35 cellular contexts compared by ENCODE assay signal in the genomic region with DNA sequence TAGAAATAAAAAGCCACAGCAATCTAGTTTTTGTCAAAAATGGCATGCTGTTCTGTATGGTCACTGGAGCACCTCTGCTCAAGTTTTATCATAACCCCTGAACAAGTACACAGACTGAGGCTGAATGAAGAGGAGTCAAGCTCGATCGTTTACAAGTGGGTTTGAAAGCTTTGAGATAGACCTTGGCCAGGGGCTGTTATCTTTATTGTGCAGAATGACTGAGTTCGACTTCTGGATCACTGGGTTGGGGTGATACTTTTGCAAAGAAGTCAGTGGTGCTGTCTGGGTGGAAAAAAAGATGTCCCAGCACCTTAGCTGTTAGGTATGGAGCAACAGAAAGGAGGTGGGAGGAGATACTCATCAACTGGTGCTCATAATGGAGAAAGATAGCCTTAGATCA.
"Had no signal": no experiment of that assay in that cellular context is flagged by ENCODE, and none has a peak within 500 bp of the region (broad histone marks: within the 10 kb centered on the region; RNA-seq: fewer than 3 reads in every experiment).

No MANE protein-coding gene starts in this region.

- H2AFZ ChIP-seq: hepatocyte had no signal

- H3K27me3 Mint-ChIP-seq: activated CD4-positive, alpha-beta memory T cell treated with anti-CD3 and anti-CD28 coated beads for 36 hours; activated CD4-positive, alpha-beta T cell treated with anti-CD3 and anti-CD28 coated beads for 36 hours; activated CD4-positive, alpha-beta T cell treated with anti-CD3 and anti-CD28 coated beads, Interleukin-2, amount 10 ng/mL, durations not matched to agents 24 days and 14 days; activated CD8-positive, alpha-beta memory T cell treated with anti-CD3 and anti-CD28 coated beads, Interleukin-2, amount 10 ng/mL, durations not matched to agents 7 days and 5 days; activated naive CD8-positive, alpha-beta T cell treated with anti-CD3 and anti-CD28 coated beads, Interleukin-2, amount 50 U/mL, for 24 hours; effector memory CD8-positive, alpha-beta T cell; T-helper 17 cell had no signal

- H3K27me3 ChIP-seq: adrenal gland, body of pancreas, esophagus muscularis mucosa, foreskin keratinocyte, gastroesophageal sphincter, heart right ventricle, hepatocyte had no signal

- H3K4me2 ChIP-seq: hepatocyte had no signal

- H3K36me3 Mint-ChIP-seq: activated CD4-positive, alpha-beta memory T cell treated with anti-CD3 and anti-CD28 coated beads for 36 hours; activated CD8-positive, alpha-beta memory T cell treated with anti-CD3 and anti-CD28 coated beads, Interleukin-2, amount 10 ng/mL, durations not matched to agents 7 days and 5 days; activated naive CD4-positive, alpha-beta T cell treated with anti-CD3 and anti-CD28 coated beads, Interleukin-2, amount 50 U/mL, for 24 hours; activated naive CD8-positive, alpha-beta T cell treated with anti-CD3 and anti-CD28 coated beads for 36 hours had no signal

- H3K79me2 ChIP-seq: hepatocyte had no signal

- H3K9me3 Mint-ChIP-seq: activated CD4-positive, alpha-beta memory T cell treated with anti-CD3 and anti-CD28 coated beads for 36 hours; activated CD4-positive, alpha-beta T cell treated with anti-CD3 and anti-CD28 coated beads, Interleukin-2, amount 10 ng/mL, durations not matched to agents 24 days and 14 days; activated naive CD4-positive, alpha-beta T cell treated with anti-CD3 and anti-CD28 coated beads for 36 hours; activated naive CD4-positive, alpha-beta T cell treated with anti-CD3 and anti-CD28 coated beads, Interleukin-2, amount 50 U/mL, for 24 hours; activated naive CD8-positive, alpha-beta T cell treated with anti-CD3 and anti-CD28 coated beads for 36 hours; activated naive CD8-positive, alpha-beta T cell treated with anti-CD3 and anti-CD28 coated beads, Interleukin-2, amount 50 U/mL, for 24 hours; activated T-helper 1 cell treated with anti-CD3 and anti-CD28 coated beads, Interleukin-12 subunit alpha, Interleukin-12 subunit beta, Interleukin-2, Interleukin-4 antibody, amounts not matched to agents 30 ng/mL and 10 ng/mL and 1 ng/mL, durations not matched to agents 14 hours and 24 hours and 36 hours; T-helper 2 cell treated with Interferon-gamma antibody and Interleukin-4, amounts not matched to agents 5 μg/mL and 100 μg/mL, for 36 hours had no signal

- ATAC-seq: activated CD4-positive, alpha-beta T cell treated with anti-CD3 and anti-CD28 coated beads for 36 hours; activated CD8-positive, alpha-beta memory T cell treated with anti-CD3 and anti-CD28 coated beads, Interleukin-2, amount 10 ng/mL, durations not matched to agents 7 days and 5 days; activated CD8-positive, alpha-beta T cell treated with anti-CD3 and anti-CD28 coated beads, Interleukin-2, amount 10 ng/mL, durations not matched to agents 7 days and 5 days; activated naive CD8-positive, alpha-beta T cell treated with anti-CD3 and anti-CD28 coated beads, Interleukin-2, amount 50 U/mL, for 24 hours; body of pancreas; effector memory CD8-positive, alpha-beta T cell; foreskin keratinocyte; gastroesophageal sphincter; heart right ventricle; T-helper 17 cell had no signal

- H3K27ac ChIP-seq: adrenal gland, body of pancreas, esophagus muscularis mucosa, foreskin keratinocyte, gastroesophageal sphincter, heart right ventricle, hepatocyte had no signal

- DNase-seq: activated CD4-positive, alpha-beta memory T cell treated with anti-CD3 and anti-CD28 coated beads for 36 hours; activated CD4-positive, alpha-beta T cell treated with anti-CD3 and anti-CD28 coated beads for 36 hours; activated CD4-positive, alpha-beta T cell treated with anti-CD3 and anti-CD28 coated beads, Interleukin-2, amount 10 ng/mL, durations not matched to agents 24 days and 14 days; activated CD4-positive, CD25-positive, alpha-beta regulatory T cell; activated CD4-positive, CD25-positive, alpha-beta regulatory T cell treated with anti-CD3 and anti-CD28 coated beads, Interleukin-2, amount 50 U/mL, for 72 hours; activated CD8-positive, alpha-beta memory T cell treated with anti-CD3 and anti-CD28 coated beads, Interleukin-2, amount 10 ng/mL, durations not matched to agents 7 days and 5 days; activated CD8-positive, alpha-beta memory T cell treated with anti-CD3 and anti-CD28 coated beads, Interleukin-2, amount 50 U/mL, for 4 hours; activated CD8-positive, alpha-beta T cell treated with anti-CD3 and anti-CD28 coated beads, Interleukin-2, amount 10 ng/mL, durations not matched to agents 7 days and 5 days; activated effector memory CD4-positive, alpha-beta T cell treated with anti-CD3 and anti-CD28 coated beads, Interleukin-2, amount 50 U/mL, for 16 hours; activated naive CD4-positive, alpha-beta T cell treated with anti-CD3 and anti-CD28 coated beads for 36 hours; activated naive CD8-positive, alpha-beta T cell treated with anti-CD3 and anti-CD28 coated beads for 36 hours; activated naive CD8-positive, alpha-beta T cell treated with anti-CD3 and anti-CD28 coated beads, Interleukin-2, amount 50 U/mL, for 24 hours; activated T-cell treated with anti-CD3 and anti-CD28 coated beads, Interleukin-2, amount 50 U/mL, for 1 hour; activated T-cell treated with anti-CD3 and anti-CD28 coated beads, Interleukin-2, amount 50 U/mL, for 48 hours; adrenal gland; amygdala; aorta; body of pancreas; caudate nucleus; cortex of kidney; dermis blood vessel endothelial cell; effector CD4-positive, alpha-beta T cell; effector memory CD8-positive, alpha-beta T cell; erythroblast; foreskin keratinocyte; heart right ventricle; T-helper 17 cell; T1000 had no signal

- H3K4me1 Mint-ChIP-seq: activated CD4-positive, alpha-beta T cell treated with anti-CD3 and anti-CD28 coated beads for 36 hours; activated CD4-positive, alpha-beta T cell treated with anti-CD3 and anti-CD28 coated beads, Interleukin-2, amount 10 ng/mL, durations not matched to agents 24 days and 14 days; activated CD8-positive, alpha-beta memory T cell treated with anti-CD3 and anti-CD28 coated beads, Interleukin-2, amount 10 ng/mL, durations not matched to agents 7 days and 5 days; activated naive CD4-positive, alpha-beta T cell treated with anti-CD3 and anti-CD28 coated beads, Interleukin-2, amount 50 U/mL, for 24 hours; activated naive CD8-positive, alpha-beta T cell treated with anti-CD3 and anti-CD28 coated beads for 36 hours; activated naive CD8-positive, alpha-beta T cell treated with anti-CD3 and anti-CD28 coated beads, Interleukin-2, amount 50 U/mL, for 24 hours had no signal

- H3K4me1 ChIP-seq: adrenal gland, body of pancreas, foreskin keratinocyte, gastroesophageal sphincter, heart right ventricle had no signal

- H3K36me3 ChIP-seq: adrenal gland, esophagus muscularis mucosa, gastroesophageal sphincter, heart right ventricle had no signal

- H3K27ac Mint-ChIP-seq: activated CD4-positive, alpha-beta memory T cell treated with anti-CD3 and anti-CD28 coated beads for 36 hours; activated CD4-positive, alpha-beta T cell treated with anti-CD3 and anti-CD28 coated beads for 36 hours; activated CD4-positive, alpha-beta T cell treated with anti-CD3 and anti-CD28 coated beads, Interleukin-2, amount 10 ng/mL, durations not matched to agents 24 days and 14 days; activated CD8-positive, alpha-beta memory T cell treated with anti-CD3 and anti-CD28 coated beads, Interleukin-2, amount 10 ng/mL, durations not matched to agents 7 days and 5 days; activated CD8-positive, alpha-beta T cell treated with anti-CD3 and anti-CD28 coated beads, Interleukin-2, amount 10 ng/mL, durations not matched to agents 7 days and 5 days; activated naive CD4-positive, alpha-beta T cell treated with anti-CD3 and anti-CD28 coated beads for 36 hours; activated naive CD4-positive, alpha-beta T cell treated with anti-CD3 and anti-CD28 coated beads, Interleukin-2, amount 50 U/mL, for 24 hours; activated naive CD8-positive, alpha-beta T cell treated with anti-CD3 and anti-CD28 coated beads for 36 hours; activated naive CD8-positive, alpha-beta T cell treated with anti-CD3 and anti-CD28 coated beads, Interleukin-2, amount 50 U/mL, for 24 hours; activated T-helper 1 cell treated with anti-CD3 and anti-CD28 coated beads, Interleukin-12 subunit alpha, Interleukin-12 subunit beta, Interleukin-2, Interleukin-4 antibody, amounts not matched to agents 30 ng/mL and 10 ng/mL and 1 ng/mL, durations not matched to agents 14 hours and 24 hours and 36 hours; activated T-helper 2 cell treated with anti-CD3 and anti-CD28 coated beads, Interferon-gamma antibody, Interleukin-2, Interleukin-4, amounts not matched to agents 10 μg/mL and 5 μg/mL and 100 μg/mL, durations not matched to agents 14 hours and 24 hours and 36 hours; T-helper 17 cell; T-helper 2 cell treated with Interferon-gamma antibody and Interleukin-4, amounts not matched to agents 5 μg/mL and 100 μg/mL, for 36 hours had no signal

- H3K4me3 ChIP-seq: adrenal gland, body of pancreas, esophagus muscularis mucosa, gastroesophageal sphincter, heart right ventricle, hepatocyte had no signal

- H3K4me3 Mint-ChIP-seq: activated CD4-positive, alpha-beta memory T cell treated with anti-CD3 and anti-CD28 coated beads for 36 hours; activated CD4-positive, alpha-beta T cell treated with anti-CD3 and anti-CD28 coated beads for 36 hours; activated CD4-positive, alpha-beta T cell treated with anti-CD3 and anti-CD28 coated beads, Interleukin-2, amount 10 ng/mL, durations not matched to agents 24 days and 14 days; activated CD8-positive, alpha-beta memory T cell treated with anti-CD3 and anti-CD28 coated beads, Interleukin-2, amount 10 ng/mL, durations not matched to agents 7 days and 5 days; activated CD8-positive, alpha-beta T cell treated with anti-CD3 and anti-CD28 coated beads, Interleukin-2, amount 10 ng/mL, durations not matched to agents 7 days and 5 days; activated naive CD4-positive, alpha-beta T cell treated with anti-CD3 and anti-CD28 coated beads for 36 hours; activated naive CD4-positive, alpha-beta T cell treated with anti-CD3 and anti-CD28 coated beads, Interleukin-2, amount 50 U/mL, for 24 hours; activated naive CD8-positive, alpha-beta T cell treated with anti-CD3 and anti-CD28 coated beads for 36 hours; activated naive CD8-positive, alpha-beta T cell treated with anti-CD3 and anti-CD28 coated beads, Interleukin-2, amount 50 U/mL, for 24 hours; activated T-helper 1 cell treated with anti-CD3 and anti-CD28 coated beads, Interleukin-12 subunit alpha, Interleukin-12 subunit beta, Interleukin-2, Interleukin-4 antibody, amounts not matched to agents 30 ng/mL and 10 ng/mL and 1 ng/mL, durations not matched to agents 14 hours and 24 hours and 36 hours; effector memory CD8-positive, alpha-beta T cell; T-helper 17 cell; T-helper 2 cell treated with Interferon-gamma antibody and Interleukin-4, amounts not matched to agents 5 μg/mL and 100 μg/mL, for 36 hours had no signal
